Comparison of ENCODE assay signal across 1 cellular context in the genomic region with DNA sequence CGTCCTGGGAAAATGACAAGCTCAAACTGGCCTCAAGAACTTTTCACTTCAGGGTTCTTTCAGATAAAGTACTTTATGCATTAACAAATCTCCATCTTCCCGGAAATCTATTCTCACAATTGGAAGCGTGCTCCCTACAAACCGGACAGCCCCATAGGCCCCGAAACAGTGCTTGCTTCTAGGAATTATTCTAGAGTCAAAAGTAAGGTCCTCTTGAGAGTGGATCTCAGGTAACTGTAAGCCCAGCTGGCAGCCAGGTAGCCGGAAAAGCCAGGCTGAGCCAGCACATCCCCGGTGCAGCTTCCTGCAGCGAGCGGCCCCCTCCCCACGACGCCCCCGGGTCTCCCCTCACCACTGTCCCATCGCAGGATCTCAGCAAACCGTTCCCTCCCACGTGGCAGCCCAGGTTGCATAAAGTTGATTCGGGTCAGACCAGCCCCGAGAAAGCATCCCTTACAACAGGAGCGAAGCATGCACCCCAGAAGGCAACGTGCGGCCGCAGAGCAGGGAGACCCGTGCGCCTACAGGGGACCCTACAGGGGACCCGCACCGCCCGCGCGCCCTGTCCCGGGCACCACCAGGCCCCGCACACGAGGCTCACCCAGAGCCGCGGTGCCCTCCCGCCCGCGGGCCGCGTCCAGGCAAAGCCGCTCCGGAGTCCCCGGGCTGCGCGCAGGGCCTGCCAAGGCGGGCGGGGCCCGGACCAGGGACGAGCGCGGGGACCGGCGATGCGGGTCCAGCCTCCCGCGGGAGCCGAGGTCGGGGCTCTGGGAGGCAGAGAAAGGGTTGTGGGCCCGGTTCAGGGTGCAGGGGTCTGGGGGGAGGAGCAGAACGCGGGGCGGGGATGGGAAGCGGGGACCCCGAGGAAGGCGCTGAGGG.
TF ChIP-seq lines count a peak whose summit lies in the region.

No MANE protein-coding gene starts in this region.

TF ChIP-seq in K562, 482 proteins besides CTCF, POLR2A, EP300 and RAD21 (continued from another document):
- TF ChIP-seq, protein P1, sequence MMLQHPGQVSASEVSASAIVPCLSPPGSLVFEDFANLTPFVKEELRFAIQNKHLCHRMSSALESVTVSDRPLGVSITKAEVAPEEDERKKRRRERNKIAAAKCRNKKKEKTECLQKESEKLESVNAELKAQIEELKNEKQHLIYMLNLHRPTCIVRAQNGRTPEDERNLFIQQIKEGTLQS (IDR thresholded peaks at IDR 0.05) = no peak
- TF ChIP-seq, protein P1 (CRISPR knock-in tag; conservative IDR thresholded peaks at IDR 0.05) = no peak
- TF ChIP-seq ZFX (CRISPR knock-in tag; IDR thresholded peaks at IDR 0.05) = peak; percentile 51
- TF ChIP-seq KDM5B (IDR thresholded peaks at IDR 0.05; ENCODE audit: insufficient replicate concordance, low read depth, low read length) = peak; percentile 10
- TF ChIP-seq, protein P2, sequence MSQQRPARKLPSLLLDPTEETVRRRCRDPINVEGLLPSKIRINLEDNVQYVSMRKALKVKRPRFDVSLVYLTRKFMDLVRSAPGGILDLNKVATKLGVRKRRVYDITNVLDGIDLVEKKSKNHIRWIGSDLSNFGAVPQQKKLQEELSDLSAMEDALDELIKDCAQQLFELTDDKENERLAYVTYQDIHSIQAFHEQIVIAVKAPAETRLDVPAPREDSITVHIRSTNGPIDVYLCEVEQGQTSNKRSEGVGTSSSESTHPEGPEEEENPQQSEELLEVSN (IDR thresholded peaks at IDR 0.05; ENCODE audit: borderline replicate concordance in 1 of 2, extremely low read depth in 1 of 2, insufficient read depth in 1 of 2, insufficient read length in 1 of 2, low read depth in 1 of 2, low read length in 1 of 2, poor library complexity in 1 of 2, severe bottlenecking in 1 of 2) = peak in 1 of 2 experiments; percentile 60
- no peak for TF ChIP-seq ZNF347 (CRISPR knock-in tag; IDR thresholded peaks at IDR 0.05; ENCODE audit: low read depth)
- no peak for TF ChIP-seq SUPT5H (IDR thresholded peaks at IDR 0.05)
- TF ChIP-seq PHF8 (IDR thresholded peaks at IDR 0.05; ENCODE audit: borderline replicate concordance, low read length) = no peak
- TF ChIP-seq, protein P3, sequence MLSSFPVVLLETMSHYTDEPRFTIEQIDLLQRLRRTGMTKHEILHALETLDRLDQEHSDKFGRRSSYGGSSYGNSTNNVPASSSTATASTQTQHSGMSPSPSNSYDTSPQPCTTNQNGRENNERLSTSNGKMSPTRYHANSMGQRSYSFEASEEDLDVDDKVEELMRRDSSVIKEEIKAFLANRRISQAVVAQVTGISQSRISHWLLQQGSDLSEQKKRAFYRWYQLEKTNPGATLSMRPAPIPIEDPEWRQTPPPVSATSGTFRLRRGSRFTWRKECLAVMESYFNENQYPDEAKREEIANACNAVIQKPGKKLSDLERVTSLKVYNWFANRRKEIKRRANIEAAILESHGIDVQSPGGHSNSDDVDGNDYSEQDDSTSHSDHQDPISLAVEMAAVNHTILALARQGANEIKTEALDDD (IDR thresholded peaks at IDR 0.05) = no peak
- TF ChIP-seq, protein P4, sequence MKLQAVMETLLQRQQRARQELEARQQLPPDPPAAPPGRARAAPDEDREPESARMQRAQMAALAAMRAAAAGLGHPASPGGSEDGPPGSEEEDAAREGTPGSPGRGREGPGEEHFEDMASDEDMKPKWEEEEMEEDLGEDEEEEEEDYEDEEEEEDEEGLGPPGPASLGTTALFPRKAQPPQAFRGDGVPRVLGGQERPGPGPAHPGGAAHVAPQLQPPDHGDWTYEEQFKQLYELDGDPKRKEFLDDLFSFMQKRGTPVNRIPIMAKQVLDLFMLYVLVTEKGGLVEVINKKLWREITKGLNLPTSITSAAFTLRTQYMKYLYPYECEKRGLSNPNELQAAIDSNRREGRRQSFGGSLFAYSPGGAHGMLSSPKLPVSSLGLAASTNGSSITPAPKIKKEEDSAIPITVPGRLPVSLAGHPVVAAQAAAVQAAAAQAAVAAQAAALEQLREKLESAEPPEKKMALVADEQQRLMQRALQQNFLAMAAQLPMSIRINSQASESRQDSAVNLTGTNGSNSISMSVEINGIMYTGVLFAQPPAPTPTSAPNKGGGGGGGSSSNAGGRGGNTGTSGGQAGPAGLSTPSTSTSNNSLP (IDR thresholded peaks at IDR 0.05; ENCODE audit: borderline replicate concordance, low read depth, low read length) = no peak
- TF ChIP-seq SAP30 (IDR thresholded peaks at IDR 0.05; ENCODE audit: borderline replicate concordance, insufficient read depth, low read depth, low read length, poor library complexity, severe bottlenecking) = peak; percentile 53
- no peak for TF ChIP-seq POLR3G (IDR thresholded peaks at IDR 0.05; ENCODE audit: extremely low read depth, insufficient read length, insufficient replicate concordance)
- no peak for TF ChIP-seq ZNF766 (CRISPR knock-in tag; conservative IDR thresholded peaks at IDR 0.05)
- TF ChIP-seq ZNF124 (CRISPR knock-in tag; IDR thresholded peaks at IDR 0.05) = no peak
- TF ChIP-seq ZBTB7A (IDR thresholded peaks at IDR 0.05; ENCODE audit: borderline replicate concordance, control insufficient read depth, low read depth, low read length) = 0 out of 2 replicates have a peak, but pooled peaks have one; percentile 26
- TF ChIP-seq, protein P5, sequence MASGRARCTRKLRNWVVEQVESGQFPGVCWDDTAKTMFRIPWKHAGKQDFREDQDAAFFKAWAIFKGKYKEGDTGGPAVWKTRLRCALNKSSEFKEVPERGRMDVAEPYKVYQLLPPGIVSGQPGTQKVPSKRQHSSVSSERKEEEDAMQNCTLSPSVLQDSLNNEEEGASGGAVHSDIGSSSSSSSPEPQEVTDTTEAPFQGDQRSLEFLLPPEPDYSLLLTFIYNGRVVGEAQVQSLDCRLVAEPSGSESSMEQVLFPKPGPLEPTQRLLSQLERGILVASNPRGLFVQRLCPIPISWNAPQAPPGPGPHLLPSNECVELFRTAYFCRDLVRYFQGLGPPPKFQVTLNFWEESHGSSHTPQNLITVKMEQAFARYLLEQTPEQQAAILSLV (tag; IDR thresholded peaks at IDR 0.05) = no peak
- 0 out of 2 replicates have a peak, but pooled peaks have one; percentile 51 for TF ChIP-seq NR3C1 (CRISPR knock-in tag; IDR thresholded peaks at IDR 0.05)
- TF ChIP-seq NFE2 (IDR thresholded peaks at IDR 0.05; ENCODE audit: low read depth) = no peak
- TF ChIP-seq RBM17 (IDR thresholded peaks at IDR 0.05; ENCODE audit: borderline replicate concordance, low read depth, low read length) = no peak
- no peak for TF ChIP-seq ZNF143 (CRISPR knock-in tag; IDR thresholded peaks at IDR 0.05)
- TF ChIP-seq, protein P6, sequence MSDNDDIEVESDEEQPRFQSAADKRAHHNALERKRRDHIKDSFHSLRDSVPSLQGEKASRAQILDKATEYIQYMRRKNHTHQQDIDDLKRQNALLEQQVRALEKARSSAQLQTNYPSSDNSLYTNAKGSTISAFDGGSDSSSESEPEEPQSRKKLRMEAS (CRISPR knock-in tag; IDR thresholded peaks at IDR 0.05) = peak; percentile 39; the same call in 1 of the 2 replicates
- TF ChIP-seq RBBP5 (IDR thresholded peaks at IDR 0.05; ENCODE audit: borderline replicate concordance, insufficient read depth, low read length, poor library complexity, severe bottlenecking) = peak; percentile 0
- TF ChIP-seq ZNF311 (CRISPR knock-in tag; IDR thresholded peaks at IDR 0.05) = no peak
- TF ChIP-seq KLF10 (CRISPR knock-in tag; IDR thresholded peaks at IDR 0.05) = no peak
- TF ChIP-seq, protein P7, sequence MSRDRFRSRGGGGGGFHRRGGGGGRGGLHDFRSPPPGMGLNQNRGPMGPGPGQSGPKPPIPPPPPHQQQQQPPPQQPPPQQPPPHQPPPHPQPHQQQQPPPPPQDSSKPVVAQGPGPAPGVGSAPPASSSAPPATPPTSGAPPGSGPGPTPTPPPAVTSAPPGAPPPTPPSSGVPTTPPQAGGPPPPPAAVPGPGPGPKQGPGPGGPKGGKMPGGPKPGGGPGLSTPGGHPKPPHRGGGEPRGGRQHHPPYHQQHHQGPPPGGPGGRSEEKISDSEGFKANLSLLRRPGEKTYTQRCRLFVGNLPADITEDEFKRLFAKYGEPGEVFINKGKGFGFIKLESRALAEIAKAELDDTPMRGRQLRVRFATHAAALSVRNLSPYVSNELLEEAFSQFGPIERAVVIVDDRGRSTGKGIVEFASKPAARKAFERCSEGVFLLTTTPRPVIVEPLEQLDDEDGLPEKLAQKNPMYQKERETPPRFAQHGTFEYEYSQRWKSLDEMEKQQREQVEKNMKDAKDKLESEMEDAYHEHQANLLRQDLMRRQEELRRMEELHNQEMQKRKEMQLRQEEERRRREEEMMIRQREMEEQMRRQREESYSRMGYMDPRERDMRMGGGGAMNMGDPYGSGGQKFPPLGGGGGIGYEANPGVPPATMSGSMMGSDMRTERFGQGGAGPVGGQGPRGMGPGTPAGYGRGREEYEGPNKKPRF (IDR thresholded peaks at IDR 0.05; ENCODE audit: low read depth, low read length) = no peak
- TF ChIP-seq, protein P8, sequence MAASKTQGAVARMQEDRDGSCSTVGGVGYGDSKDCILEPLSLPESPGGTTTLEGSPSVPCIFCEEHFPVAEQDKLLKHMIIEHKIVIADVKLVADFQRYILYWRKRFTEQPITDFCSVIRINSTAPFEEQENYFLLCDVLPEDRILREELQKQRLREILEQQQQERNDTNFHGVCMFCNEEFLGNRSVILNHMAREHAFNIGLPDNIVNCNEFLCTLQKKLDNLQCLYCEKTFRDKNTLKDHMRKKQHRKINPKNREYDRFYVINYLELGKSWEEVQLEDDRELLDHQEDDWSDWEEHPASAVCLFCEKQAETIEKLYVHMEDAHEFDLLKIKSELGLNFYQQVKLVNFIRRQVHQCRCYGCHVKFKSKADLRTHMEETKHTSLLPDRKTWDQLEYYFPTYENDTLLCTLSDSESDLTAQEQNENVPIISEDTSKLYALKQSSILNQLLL (CRISPR knock-in tag; IDR thresholded peaks at IDR 0.05; ENCODE audit: borderline replicate concordance) = no peak
- TF ChIP-seq POLR2H (tag; IDR thresholded peaks at IDR 0.05; ENCODE audit: low read depth) = no peak
- TF ChIP-seq NONO (IDR thresholded peaks at IDR 0.05; ENCODE audit: low read depth in 2 of 2, low read length in 1 of 2) = no peak
- no peak for TF ChIP-seq LEF1 (IDR thresholded peaks at IDR 0.05)
- no peak for TF ChIP-seq MEF2D (tag; conservative IDR thresholded peaks at IDR 0.05; ENCODE audit: low read depth)
- TF ChIP-seq, protein P9, sequence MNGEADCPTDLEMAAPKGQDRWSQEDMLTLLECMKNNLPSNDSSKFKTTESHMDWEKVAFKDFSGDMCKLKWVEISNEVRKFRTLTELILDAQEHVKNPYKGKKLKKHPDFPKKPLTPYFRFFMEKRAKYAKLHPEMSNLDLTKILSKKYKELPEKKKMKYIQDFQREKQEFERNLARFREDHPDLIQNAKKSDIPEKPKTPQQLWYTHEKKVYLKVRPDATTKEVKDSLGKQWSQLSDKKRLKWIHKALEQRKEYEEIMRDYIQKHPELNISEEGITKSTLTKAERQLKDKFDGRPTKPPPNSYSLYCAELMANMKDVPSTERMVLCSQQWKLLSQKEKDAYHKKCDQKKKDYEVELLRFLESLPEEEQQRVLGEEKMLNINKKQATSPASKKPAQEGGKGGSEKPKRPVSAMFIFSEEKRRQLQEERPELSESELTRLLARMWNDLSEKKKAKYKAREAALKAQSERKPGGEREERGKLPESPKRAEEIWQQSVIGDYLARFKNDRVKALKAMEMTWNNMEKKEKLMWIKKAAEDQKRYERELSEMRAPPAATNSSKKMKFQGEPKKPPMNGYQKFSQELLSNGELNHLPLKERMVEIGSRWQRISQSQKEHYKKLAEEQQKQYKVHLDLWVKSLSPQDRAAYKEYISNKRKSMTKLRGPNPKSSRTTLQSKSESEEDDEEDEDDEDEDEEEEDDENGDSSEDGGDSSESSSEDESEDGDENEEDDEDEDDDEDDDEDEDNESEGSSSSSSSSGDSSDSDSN (IDR thresholded peaks at IDR 0.05; ENCODE audit: borderline replicate concordance in 1 of 2, low read depth in 2 of 2, low read length in 2 of 2) = peak in 1 of 2 experiments; percentile 12; a peak in 1 of 4 replicates
- TF ChIP-seq, protein P10, sequence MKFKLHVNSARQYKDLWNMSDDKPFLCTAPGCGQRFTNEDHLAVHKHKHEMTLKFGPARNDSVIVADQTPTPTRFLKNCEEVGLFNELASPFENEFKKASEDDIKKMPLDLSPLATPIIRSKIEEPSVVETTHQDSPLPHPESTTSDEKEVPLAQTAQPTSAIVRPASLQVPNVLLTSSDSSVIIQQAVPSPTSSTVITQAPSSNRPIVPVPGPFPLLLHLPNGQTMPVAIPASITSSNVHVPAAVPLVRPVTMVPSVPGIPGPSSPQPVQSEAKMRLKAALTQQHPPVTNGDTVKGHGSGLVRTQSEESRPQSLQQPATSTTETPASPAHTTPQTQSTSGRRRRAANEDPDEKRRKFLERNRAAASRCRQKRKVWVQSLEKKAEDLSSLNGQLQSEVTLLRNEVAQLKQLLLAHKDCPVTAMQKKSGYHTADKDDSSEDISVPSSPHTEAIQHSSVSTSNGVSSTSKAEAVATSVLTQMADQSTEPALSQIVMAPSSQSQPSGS (CRISPR knock-in tag; IDR thresholded peaks at IDR 0.05) = 0 out of 2 replicates have a peak, but pooled peaks have one; percentile 49
- TF ChIP-seq HLTF (IDR thresholded peaks at IDR 0.05) = no peak
- peak; percentile 46; the same call in 1 of the 2 replicates for TF ChIP-seq ZBTB1 (CRISPR knock-in tag; IDR thresholded peaks at IDR 0.05; ENCODE audit: borderline replicate concordance, low read depth)
- peak; percentile 22; the same call in 1 of the 2 replicates for TF ChIP-seq RB1 (IDR thresholded peaks at IDR 0.05; ENCODE audit: low read depth)
TF ChIP-seq in K562: peak in this region for 13.
